In genomic region chr7:65285906-65286864, GRCh38 we compare ENCODE assay signal across 19 cellular contexts.
A peak's percentile ranks its signal among the peaks of the same experiment; 100 is the strongest.
DNase-seq lines count a peak whose midpoint lies in the region; ATAC-seq and TF ChIP-seq lines count a peak whose summit lies in the region.
"Had no signal": no experiment of that assay in that cellular context is flagged by ENCODE, and none has a peak within 500 bp of the region (broad histone marks: within the 10 kb centered on the region; RNA-seq: fewer than 3 reads in every experiment).

No MANE protein-coding gene starts in this region.

- H4K8ac ChIP-seq in IMR-90 (ENCODE audit: low read depth in 2 of 2, low read length in 2 of 2): no peak overlapping the region

- H2BK20ac ChIP-seq in IMR-90 (ENCODE audit: low read depth, low read length): no peak overlapping the region

- no peak overlapping the region for H2BK5ac ChIP-seq in IMR-90 (ENCODE audit: low read depth, low read length, poor library complexity, severe bottlenecking)

- TF ChIP-seq RAD21 in IMR-90 (IDR thresholded peaks at IDR 0.05; ENCODE audit: low read length): no peak

- CTCF ChIA-PET in IMR-90 (lab: Yijun Ruan, JAX): interaction anchor here (0.7 kb wide), 1 partner anchor 12 kb away, joined by 3 read pairs; no protein-coding TSS in a partner anchor

- H3K27ac Mint-ChIP-seq in memory B cell: peak overlapping the region; percentile 3
- H3K27ac Mint-ChIP-seq: CD4-positive, CD25-positive, alpha-beta regulatory T cell had no signal

- H3K36me3 ChIP-seq in IMR-90 (ENCODE audit: control insufficient read depth, insufficient read depth, low read length) (no peaks in the 10 kb centered on the region), adrenal gland (replicated peaks in 1 of 2) (no peaks in the 10 kb centered on the region)
- H3K36me3 ChIP-seq: MG63, Peyer's patch had no signal

- H3K4me3 ChIP-seq in IMR-90 (ENCODE audit: insufficient read depth, low read depth, low read length) (no peak overlapping the region), adrenal gland (no peak overlapping the region)
- H3K4me3 ChIP-seq: MG63, Peyer's patch had no signal

- H3K4me2 ChIP-seq in IMR-90 (ENCODE audit: low read depth, low read length): no peak overlapping the region

- no peak overlapping the region for H3K56ac ChIP-seq in IMR-90 (ENCODE audit: extremely low read depth, insufficient read depth, low read length)

- dilution Hi-C loops in IMR-90 (cut with HindIII; ENCODE audit: low sequenced_read_pairs, unreplicated experiment): no loop called here

- no peaks in the 10 kb centered on the region for H3K79me1 ChIP-seq in IMR-90 (ENCODE audit: low read depth in 1 of 2, low read length in 2 of 2)

- no peak for TF ChIP-seq CTCF in IMR-90 (conservative IDR thresholded peaks at IDR 0.05; ENCODE audit: low read depth, low read length)
- TF ChIP-seq CTCF in adrenal gland (IDR thresholded peaks at IDR 0.05): no peak

- TF ChIP-seq POLR2A in IMR-90 (IDR thresholded peaks at IDR 0.05; ENCODE audit: low read depth, low read length) (no peak), adrenal gland (IDR thresholded peaks at IDR 0.05) (no peak)

- no peak overlapping the region for H4K91ac ChIP-seq in IMR-90 (ENCODE audit: insufficient read depth, low read depth, low read length)

- no peaks in the 10 kb centered on the region for H3K9me1 ChIP-seq in IMR-90 (ENCODE audit: insufficient read depth, low read length)

- no peak overlapping the region for H2AK9ac ChIP-seq in IMR-90 (replicated peaks; ENCODE audit: low read depth, low read length, poor library complexity)

- H3K36me3 Mint-ChIP-seq in memory B cell: no peaks in the 10 kb centered on the region

- POLR2A ChIA-PET in IMR-90 (lab: Charles Lee; ENCODE audit: unreplicated experiment): no interaction called here

- no peak overlapping the region for H2BK15ac ChIP-seq in IMR-90 (ENCODE audit: low read depth, low read length)

- ATAC-seq in GM18520 (IDR thresholded peaks at IDR 0.05; ENCODE audit: unreplicated experiment): peak; percentile 50
- ATAC-seq in GM21528 (IDR thresholded peaks at IDR 0.05; ENCODE audit: low FRiP score, unreplicated experiment): peak; percentile 58
- ATAC-seq in IMR-90 (ENCODE audit: low read depth): no peak
- ATAC-seq in memory B cell (ENCODE audit: low read depth): no peak
- ATAC-seq: HCT116 had no signal

- H3K27me3 ChIP-seq in IMR-90 (ENCODE audit: control insufficient read depth, insufficient read depth, low read length): no peaks in the 10 kb centered on the region
- H3K27me3 ChIP-seq in adrenal gland: peaks cover 2% of the 10 kb centered on the region
- H3K27me3 ChIP-seq: MG63, Peyer's patch had no signal

- H3K4me1 ChIP-seq in IMR-90 (ENCODE audit: control insufficient read depth, insufficient read depth, low read length): no peaks in the 10 kb centered on the region
- no peaks in the 10 kb centered on the region for H3K4me1 ChIP-seq in adrenal gland (replicated peaks in 1 of 2)
- H3K4me1 ChIP-seq: Caco-2, Peyer's patch had no signal

- DNase-seq in IMR-90: no peak
- DNase-seq in memory B cell (ENCODE audit: low spot score in 2 of 2): no peak
- DNase-seq in MV-4-11 (lab: John Stamatoyannopoulos, UW): no peak
- DNase-seq in adrenal gland: no peak
- DNase-seq in NCI-H526 treated with DMSO at 0.1 percent for 48 hours (lab: John Stamatoyannopoulos, UW): no peak
- DNase-seq: Caco-2; CD4-positive, CD25-positive, alpha-beta regulatory T cell; DMS153; EL; Karpas-422; MG63; NCI-H1105; NCI-H1694; NCI-H510A treated with DMSO at 0.1 percent for 48 hours; Peyer's patch; Right ventricle myocardium superior had no signal

- intact Hi-C loops in IMR-90 (cut with micrococcal nuclease): no loop called here
- intact Hi-C loops in adrenal gland (cut with DNase I): no loop called here

- H3K23ac ChIP-seq in IMR-90 (ENCODE audit: low read depth, low read length): no peak overlapping the region

- no TSS peak for BruUV-seq in IMR-90 (replicated peaks; lab: Mats Ljungman, UMichigan)

- H2AFZ ChIP-seq in IMR-90 (replicated peaks; ENCODE audit: low read length, poor library complexity): no peak overlapping the region

- H3K4me3 Mint-ChIP-seq in memory B cell: no peak overlapping the region

- no peak overlapping the region for H3K18ac ChIP-seq in IMR-90 (ENCODE audit: low read depth, low read length)

- H3K9me3 Mint-ChIP-seq in memory B cell: no peaks in the 10 kb centered on the region

- H3K9me3 ChIP-seq in IMR-90 (ENCODE audit: control insufficient read depth, insufficient read depth, low read length) (no peaks in the 10 kb centered on the region), adrenal gland (replicated peaks in 1 of 3) (no peaks in the 10 kb centered on the region)
- H3K9me3 ChIP-seq: Caco-2, MG63, Peyer's patch had no signal

- WGBS in IMR-90 (ENCODE audit: extremely low coverage in 2 of 2, insufficient read length in 1 of 2), 2 experiments: no CpG with 5 or more reads among the region's 3 CpGs
- WGBS in adrenal gland, 4 donors: 75 to 86% (median 79%) methylated on average over 3 of the region's 3 CpGs

- peaks cover under 1% of the 10 kb centered on the region for H3K27me3 Mint-ChIP-seq in memory B cell

- no peak overlapping the region for H2BK120ac ChIP-seq in IMR-90 (ENCODE audit: low read depth, low read length)

- no peak overlapping the region for H3K9ac ChIP-seq in IMR-90 (ENCODE audit: low read depth, low read length)

- no peak overlapping the region for H2AK5ac ChIP-seq in IMR-90 (ENCODE audit: low read depth, low read length)

- H3K4me1 Mint-ChIP-seq in memory B cell: peaks cover 5% of the 10 kb centered on the region
- H3K4me1 Mint-ChIP-seq: CD4-positive, CD25-positive, alpha-beta regulatory T cell had no signal

- H4K20me1 ChIP-seq in IMR-90 (ENCODE audit: insufficient read depth, low read length): no peaks in the 10 kb centered on the region

- no peak overlapping the region for H3K27ac ChIP-seq in IMR-90 (ENCODE audit: insufficient read depth, low read length)
- no peak overlapping the region for H3K27ac ChIP-seq in adrenal gland
- H3K27ac ChIP-seq: Peyer's patch had no signal

- H4K5ac ChIP-seq in IMR-90 (ENCODE audit: low read depth, low read length): no peak overlapping the region

- H3K4ac ChIP-seq in IMR-90 (ENCODE audit: low read depth, low read length): no peak overlapping the region

- in situ Hi-C loops in IMR-90 (cut with MboI; ENCODE audit: low sequenced_read_pairs): no loop called here

- H3K14ac ChIP-seq in IMR-90 (replicated peaks; ENCODE audit: low read depth, low read length): no peak overlapping the region

TF ChIP-seq in IMR-90, 13 proteins besides CTCF, POLR2A, EP300 and RAD21:
- TF ChIP-seq SMC3 (IDR thresholded peaks at IDR 0.05; ENCODE audit: low read depth, low read length): no peak
- peak; percentile 96 for TF ChIP-seq MAFK (IDR thresholded peaks at IDR 0.05; ENCODE audit: low read depth, low read length)

Comparison
In these comparisons a context has a peak if more than half of its experiments do, and no peak if none do; other contexts are left out.
1. ATAC-seq: peak in GM18520 (single experiment) and GM21528 (single experiment); none in IMR-90 (single experiment) and memory B cell (single experiment).